ENCODE assay signal across 8 cellular contexts in the genomic region with DNA sequence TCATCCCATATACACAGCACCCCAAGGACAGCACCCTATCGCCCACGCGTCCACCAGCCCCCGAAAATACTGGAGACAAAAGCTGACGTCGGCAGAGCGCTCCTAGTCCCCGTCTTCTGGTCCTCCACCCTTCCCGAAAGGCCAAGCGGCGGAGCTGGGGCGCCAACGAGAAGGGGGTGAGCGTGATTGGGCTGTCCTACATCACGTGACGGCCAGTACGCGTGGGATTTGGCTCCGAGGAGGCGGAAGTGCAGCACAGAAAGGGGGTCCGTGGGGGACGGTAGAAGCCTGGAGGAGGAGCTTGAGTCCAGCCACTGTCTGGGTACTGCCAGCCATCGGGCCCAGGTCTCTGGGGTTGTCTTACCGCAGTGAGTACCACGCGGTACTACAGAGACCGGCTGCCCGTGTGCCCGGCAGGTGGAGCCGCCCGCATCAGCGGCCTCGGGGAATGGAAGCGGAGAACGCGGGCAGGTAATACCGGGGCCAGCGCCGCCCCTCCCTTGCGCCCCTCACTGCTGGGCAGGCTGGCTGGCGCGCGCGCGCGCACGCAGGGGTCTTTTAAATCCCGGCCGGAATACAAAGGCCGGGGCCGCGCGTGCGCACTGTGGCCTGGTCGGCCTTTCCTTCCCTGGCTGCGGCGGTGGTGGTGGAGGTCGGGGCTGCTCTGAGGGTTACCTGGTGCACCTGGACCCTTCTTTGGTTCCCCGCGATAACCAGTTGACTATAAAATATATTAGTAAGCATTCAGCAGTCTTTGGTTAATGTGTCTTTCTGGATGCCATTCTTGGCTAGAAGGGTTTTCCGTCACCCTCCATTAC. TPM values are rescaled to one million over a fixed set of nuclear protein-coding genes. Genes with fewer than 3 reads are reported as not detected.
DNase-seq lines count a peak whose midpoint lies in the region; ATAC-seq and TF ChIP-seq lines count a peak whose summit lies in the region.

A gene (plus strand): TSS at position 283 of the 818 bp plus-strand sequence. CDS start 166 bp downstream, at position 449.

- DNase-seq in NCI-H187 treated with DMSO at 0.1 percent for 48 hours (lab: John Stamatoyannopoulos, UW) (peak; percentile 99), ascending aorta (ENCODE audit: low spot score in 2 of 2) (peak; percentile 95 to 99), right cardiac atrium (peak; percentile 99), putamen (ENCODE audit: low spot score) (peak; percentile 99), vagina (ENCODE audit: extremely low spot score in 2 of 2) (peak in 1 of 2 donors; percentile 99)

- H3K27ac ChIP-seq in ascending aorta (peak within 1 kb of the TSS; percentile 93 to 95), right cardiac atrium (ENCODE audit: low read length) (peak within 1 kb of the TSS; percentile 92), vagina (peak within 1 kb of the TSS; percentile 91)

- H3K4me3 ChIP-seq in ascending aorta = peak within 1 kb of the TSS; percentile 77 to 81
- H3K4me3 ChIP-seq in right cardiac atrium (ENCODE audit: low read length) = peak within 1 kb of the TSS; percentile 81
- peak within 1 kb of the TSS; percentile 75 to 89 for H3K4me3 ChIP-seq in vagina

- no peaks in the 10 kb centered on the region for H3K9me3 ChIP-seq in ascending aorta
- H3K9me3 ChIP-seq in right cardiac atrium (ENCODE audit: control insufficient read depth, low read length) = no peaks in the 10 kb centered on the region
- H3K9me3 ChIP-seq in vagina = no peaks in the 10 kb centered on the region

- 7% methylated on average over 61 of the region's 61 CpGs for WGBS in right cardiac atrium

- peak in 1 of 2 donors; percentile 78 for TF ChIP-seq POLR2A in vagina (IDR thresholded peaks at IDR 0.05)

- ATAC-seq in GM18499 (IDR thresholded peaks at IDR 0.05; ENCODE audit: insufficient read depth, unreplicated experiment) = peak; percentile 81
- ATAC-seq in HG02943 (IDR thresholded peaks at IDR 0.05; ENCODE audit: low read depth, unreplicated experiment) = peak; percentile 98
- ATAC-seq in right cardiac atrium = peak; percentile 99

- no peaks in the 10 kb centered on the region for H3K27me3 ChIP-seq in ascending aorta
- H3K27me3 ChIP-seq in right cardiac atrium (ENCODE audit: control insufficient read depth, insufficient read depth) = no peaks in the 10 kb centered on the region
- no peaks in the 10 kb centered on the region for H3K27me3 ChIP-seq in vagina

- H3K4me1 ChIP-seq in ascending aorta = peaks cover 4 to 54% of the 10 kb centered on the region in 2 donors
- H3K4me1 ChIP-seq in right cardiac atrium (ENCODE audit: control insufficient read depth, insufficient read depth, low read length) = peaks cover 5% of the 10 kb centered on the region
- H3K4me1 ChIP-seq in vagina = peaks cover 52% of the 10 kb centered on the region

- TF ChIP-seq CTCF in ascending aorta (IDR thresholded peaks at IDR 0.05) (peak in 2 of 3 experiments; percentile 15 to 32), vagina (IDR thresholded peaks at IDR 0.05) (peak in 2 of 3 experiments; percentile 6 to 54)

- no peaks in the 10 kb centered on the region for H3K36me3 ChIP-seq in ascending aorta
- no peaks in the 10 kb centered on the region for H3K36me3 ChIP-seq in vagina

- intact Hi-C loops in T-helper 2 cell treated with Interferon-gamma antibody and Interleukin-4, amounts not matched to agents 100 ng/mL and 5 ng/mL, for 36 hours (cut with micrococcal nuclease) = loop anchor here (1.0 to 2.0 kb wide), 5 partner anchors 8 to 1141 kb away; a partner anchor contains a TSS
- intact Hi-C loops in ascending aorta (cut with DNase I) (loop anchor here (1.0 to 2.0 kb wide), 4 partner anchors 8 to 99 kb away; a partner anchor contains a TSS), right cardiac atrium (cut with DNase I) (loop anchor here in 2 of 4 donors (10.0 kb wide), 2 partner anchors 99 to 149 kb away; a partner anchor contains a TSS), vagina (cut with DNase I) (loop anchor here (10.0 kb wide), 1 partner anchor 149 kb away; no protein-coding TSS in a partner anchor)

RNA-seq across cellular contexts. Expression of the gene that starts here (rescaled TPM):
- 43.2 and 45.1 TPM in 2 replicates for total RNA-seq in T-helper 2 cell treated with Interferon-gamma antibody and Interleukin-4, amounts not matched to agents 100 ng/mL and 5 ng/mL, for 36 hours
- total RNA-seq in ascending aorta (11.8 TPM), right cardiac atrium (10 to 100 TPM; 10.6 to 17.7 (median 12.4) TPM), vagina (24.6 TPM)
- polyA plus RNA-seq in right cardiac atrium = 9.8 TPM
